11 cellular contexts compared by ENCODE assay signal in genomic region chr6:108566406-108566805, GRCh38. TPM values are rescaled to one million over a fixed set of nuclear protein-coding genes. Genes with fewer than 3 reads are reported as not detected.
DNase-seq lines count a peak whose midpoint lies in the region; ATAC-seq and TF ChIP-seq lines count a peak whose summit lies in the region.
"Had no signal": no experiment of that assay in that cellular context is flagged by ENCODE, and none has a peak within 500 bp of the region (broad histone marks: within the 10 kb centered on the region; RNA-seq: fewer than 3 reads in every experiment).

No MANE protein-coding gene starts in this region.

- H3K4me3 Mint-ChIP-seq in Calu3 (ENCODE audit: low read depth, unreplicated experiment) (peak overlapping the region; percentile 94), endothelial cell (ENCODE audit: unreplicated experiment) (no peak overlapping the region)
- no peak overlapping the region for H3K4me3 Mint-ChIP-seq in activated CD4-positive, alpha-beta T cell treated with anti-CD3 and anti-CD28 coated beads, Interleukin-2, amount 10 ng/mL, durations not matched to agents 24 days and 14 days

- in situ Hi-C loops in gastrocnemius medialis (cut with MboI; ENCODE audit: low sequenced_read_pairs in 4 of 4) = loop anchor here in 1 of 4 donors (25.0 kb wide), 1 partner anchor 96 kb away; no protein-coding TSS in a partner anchor

- H3K9me2 ChIP-seq in PC-3 (replicated peaks; ENCODE audit: low read length) = no peaks in the 10 kb centered on the region

- peak overlapping the region; percentile 79 for H3K27ac ChIP-seq in PC-3 (ENCODE audit: low read length)
- H3K27ac ChIP-seq in gastrocnemius medialis = peak overlapping the region; percentile 95 to 100 (median 100)
- H3K27ac ChIP-seq: RWPE1 had no signal

- H3K4me3 ChIP-seq in PC-3 (ENCODE audit: low read length) (peak overlapping the region; percentile 95; the same call in 1 of the 2 replicates), fibroblast of pulmonary artery (replicated peaks; ENCODE audit: low read depth, low read length) (peak overlapping the region; percentile 8), gastrocnemius medialis (peak overlapping the region; percentile 1 to 99 (median 91))

- H3K9me3 Mint-ChIP-seq in Calu3 (ENCODE audit: low read depth, unreplicated experiment) (no peaks in the 10 kb centered on the region), endothelial cell (ENCODE audit: unreplicated experiment) (no peaks in the 10 kb centered on the region)
- no peaks in the 10 kb centered on the region for H3K9me3 Mint-ChIP-seq in activated CD4-positive, alpha-beta T cell treated with anti-CD3 and anti-CD28 coated beads, Interleukin-2, amount 10 ng/mL, durations not matched to agents 24 days and 14 days

- peaks cover 35% of the 10 kb centered on the region for H4K20me1 ChIP-seq in PC-3 (ENCODE audit: low read length)

- no peak overlapping the region for H2AFZ ChIP-seq in PC-3 (ENCODE audit: low read length)

- intact Hi-C loops in Calu3 (cut with micrococcal nuclease; ENCODE audit: unreplicated experiment) = loop anchor here (5.0 kb wide), 1 partner anchor 41 kb away; no protein-coding TSS in a partner anchor
- intact Hi-C loops in PC-3 (cut with micrococcal nuclease) = no loop called here
- intact Hi-C loops in gastrocnemius medialis (cut with DNase I; ENCODE audit: low total_unique reads) = loop anchor here (2.0 kb wide), 1 partner anchor 14 kb away; no protein-coding TSS in a partner anchor
- intact Hi-C loops in activated CD4-positive, alpha-beta T cell treated with anti-CD3 and anti-CD28 coated beads, Interleukin-2, amount 10 ng/mL, durations not matched to agents 24 days and 14 days (cut with micrococcal nuclease) = no loop called here

- H3K4me1 ChIP-seq in PC-3 (ENCODE audit: insufficient read depth, low read length) (peaks cover 33% of the 10 kb centered on the region), gastrocnemius medialis (peaks cover 73 to 74% of the 10 kb centered on the region in 2 donors)

- peaks cover 98% of the 10 kb centered on the region for H3K79me2 ChIP-seq in PC-3 (ENCODE audit: low read length)

- H3K27ac Mint-ChIP-seq in Calu3 (ENCODE audit: unreplicated experiment) = peak overlapping the region; percentile 70
- no peak overlapping the region for H3K27ac Mint-ChIP-seq in endothelial cell (ENCODE audit: unreplicated experiment)
- H3K27ac Mint-ChIP-seq in activated CD4-positive, alpha-beta T cell treated with anti-CD3 and anti-CD28 coated beads, Interleukin-2, amount 10 ng/mL, durations not matched to agents 24 days and 14 days = no peak overlapping the region

- POLR2A ChIA-PET in PC-3 (lab: Charles Lee; ENCODE audit: unreplicated experiment) = no interaction called here

- peaks cover 4% of the 10 kb centered on the region for H3F3A ChIP-seq in PC-3 (ENCODE audit: low read length, unreplicated experiment)

- CTCF ChIA-PET in Calu3 (lab: Charles Lee) (interaction anchor here (0.8 kb wide), 1 partner anchor 23 kb away, joined by 3 read pairs; no protein-coding TSS in a partner anchor), PC-3 (lab: Charles Lee) (no interaction called here)

- H3K9ac ChIP-seq in PC-3 (ENCODE audit: low read length) = no peak overlapping the region

- TF ChIP-seq POLR2A in gastrocnemius medialis (IDR thresholded peaks at IDR 0.05) = no peak

- H3K27me3 Mint-ChIP-seq in Calu3 (ENCODE audit: unreplicated experiment) (no peaks in the 10 kb centered on the region), endothelial cell (ENCODE audit: unreplicated experiment) (peaks cover 10% of the 10 kb centered on the region)
- peaks cover 38% of the 10 kb centered on the region for H3K27me3 Mint-ChIP-seq in activated CD4-positive, alpha-beta T cell treated with anti-CD3 and anti-CD28 coated beads, Interleukin-2, amount 10 ng/mL, durations not matched to agents 24 days and 14 days

- H3K4me2 ChIP-seq in PC-3 (ENCODE audit: low read length) = peak overlapping the region; percentile 82

- H3K36me3 Mint-ChIP-seq in Calu3 (ENCODE audit: insufficient read depth, unreplicated experiment) = peaks cover 43% of the 10 kb centered on the region
- peaks cover 37% of the 10 kb centered on the region for H3K36me3 Mint-ChIP-seq in endothelial cell (ENCODE audit: low read depth, unreplicated experiment)
- H3K36me3 Mint-ChIP-seq in activated CD4-positive, alpha-beta T cell treated with anti-CD3 and anti-CD28 coated beads, Interleukin-2, amount 10 ng/mL, durations not matched to agents 24 days and 14 days (ENCODE audit: low read depth) = peaks cover 38% of the 10 kb centered on the region

- peaks cover 22% of the 10 kb centered on the region for H3K36me3 ChIP-seq in PC-3 (ENCODE audit: low read depth, low read length)
- peaks cover 0 to 58% of the 10 kb centered on the region in 2 donors for H3K36me3 ChIP-seq in gastrocnemius medialis

- ATAC-seq in PC-3 (no peak), gastrocnemius medialis (no peak)

- DNase-seq in Calu3 (no peak), PC-3 (no peak), fibroblast of pulmonary artery (ENCODE audit: low read depth) (no peak), gastrocnemius medialis (no peak), COLO668 (lab: John Stamatoyannopoulos, UW; ENCODE audit: unreplicated experiment) (no peak), endothelial cell (ENCODE audit: low spot score) (no peak), Ammon's horn (ENCODE audit: low spot score) (no peak)
- no peak for DNase-seq in activated CD4-positive, alpha-beta T cell treated with anti-CD3 and anti-CD28 coated beads, Interleukin-2, amount 10 ng/mL, durations not matched to agents 24 days and 14 days
- DNase-seq: activated CD4-positive, CD25-positive, alpha-beta regulatory T cell treated with anti-CD3 and anti-CD28 coated beads, Interleukin-2, amount 50 U/mL, for 72 hours; NCI-H1436 treated with DMSO at 0.1 percent for 48 hours had no signal

- H3K4me1 Mint-ChIP-seq in Calu3 (ENCODE audit: low read depth, unreplicated experiment) = peaks cover 37% of the 10 kb centered on the region
- H3K4me1 Mint-ChIP-seq in endothelial cell (ENCODE audit: unreplicated experiment) = peaks cover 42% of the 10 kb centered on the region
- H3K4me1 Mint-ChIP-seq in activated CD4-positive, alpha-beta T cell treated with anti-CD3 and anti-CD28 coated beads, Interleukin-2, amount 10 ng/mL, durations not matched to agents 24 days and 14 days = peaks cover 41% of the 10 kb centered on the region

- no TSS peak for BruUV-seq in Calu3 (replicated peaks; lab: Mats Ljungman, UMichigan)
- BruUV-seq in PC-3 (replicated peaks; lab: Mats Ljungman, UMichigan) = no TSS peak

- no peak for TF ChIP-seq CTCF in Calu3 (IDR thresholded peaks at IDR 0.05; ENCODE audit: unreplicated experiment)
- no peak for TF ChIP-seq CTCF in PC-3 (conservative IDR thresholded peaks at IDR 0.05; ENCODE audit: low read depth, low read length)
- TF ChIP-seq CTCF in fibroblast of pulmonary artery (IDR thresholded peaks at IDR 0.05; ENCODE audit: low read length, missing control alignments) = no peak
- no peak for TF ChIP-seq CTCF in gastrocnemius medialis (IDR thresholded peaks at IDR 0.05 in 4 of 5, conservative IDR thresholded peaks at IDR 0.05 in 1 of 5)
- no peak for TF ChIP-seq CTCF in endothelial cell (IDR thresholded peaks at IDR 0.05; ENCODE audit: unreplicated experiment)

- H3K9me3 ChIP-seq in PC-3 (ENCODE audit: low read length) = no peaks in the 10 kb centered on the region
- no peaks in the 10 kb centered on the region for H3K9me3 ChIP-seq in gastrocnemius medialis

- no peaks in the 10 kb centered on the region for H3K27me3 ChIP-seq in PC-3 (ENCODE audit: low read length)
- H3K27me3 ChIP-seq in gastrocnemius medialis = no peaks in the 10 kb centered on the region

RNA-seq across cellular contexts. Expression of gene FOXO3, which starts 5.7 kb away (rescaled TPM):
- total RNA-seq in Calu3 (2022) = 44.1 and 45.5 TPM in 2 replicates
- total RNA-seq in PC-3 (2014; rRNA removed) = 12.8 and 19.9 TPM in 2 replicates
- total RNA-seq in gastrocnemius medialis = 100 to 1,000 TPM; 111 to 293 (median 183) TPM
- total RNA-seq in endothelial cell (ENCODE audit: unreplicated experiment) = 34.6 TPM
- 5.9 TPM in 2 replicates for total RNA-seq in activated CD4-positive, alpha-beta T cell treated with anti-CD3 and anti-CD28 coated beads, Interleukin-2, amount 10 ng/mL, durations not matched to agents 24 days and 14 days

Comparison
In these comparisons a context has a peak if more than half of its experiments do, and no peak if none do; other contexts are left out.
1. H3K4me3 ChIP-seq: peak in every context shown above with its lines; median percentile 95 in PC-3; 91 in gastrocnemius medialis; 8 in fibroblast of pulmonary artery.
2. intact Hi-C loops: an anchor here in Calu3 (5.0 kb wide) and gastrocnemius medialis (2.0 kb wide); none called in PC-3 and activated CD4-positive, alpha-beta T cell treated with anti-CD3 and anti-CD28 coated beads, Interleukin-2, amount 10 ng/mL, durations not matched to agents 24 days and 14 days.